Comparison of ENCODE assay signal across 10 cellular contexts in genomic region chr3:87996845-87997244, GRCh38.
A peak's percentile ranks its signal among the peaks of the same experiment; 100 is the strongest.
DNase-seq lines count a peak whose midpoint lies in the region; ATAC-seq and FAIRE-seq lines count a peak whose summit lies in the region.
"Had no signal": no experiment of that assay in that cellular context is flagged by ENCODE, and none has a peak within 500 bp of the region (broad histone marks: within the 10 kb centered on the region; RNA-seq: fewer than 3 reads in every experiment).

No MANE protein-coding gene starts in this region.

- H2AFZ ChIP-seq in Karpas-422 (ENCODE audit: low read length), result 0 out of 2 replicates have a peak overlapping the region, but pooled peaks have one; percentile 7

- H3K4me2 ChIP-seq in Karpas-422 (ENCODE audit: low read depth, low read length, poor library complexity, severe bottlenecking), result peak overlapping the region; percentile 49

- no peak for DNase-seq in GM18507 (ENCODE audit: extremely low spot score, insufficient read length, low read depth)
- DNase-seq in Karpas-422, result no peak
- DNase-seq in KG1 (lab: John Stamatoyannopoulos, UW), result no peak
- DNase-seq in NCI-H1417 treated with DMSO at 0.1 percent for 48 hours (lab: John Stamatoyannopoulos, UW), result no peak
- no peak for DNase-seq in urothelium cell line (ENCODE audit: low spot score)
- DNase-seq in NCI-H2227 (lab: John Stamatoyannopoulos, UW; ENCODE audit: unreplicated experiment), result no peak

- no peak overlapping the region for H3K27ac ChIP-seq in Karpas-422 (ENCODE audit: low read length)
- H3K27ac ChIP-seq: suprapubic skin had no signal

- ATAC-seq in GM21528 (IDR thresholded peaks at IDR 0.05; ENCODE audit: low FRiP score, unreplicated experiment), result peak; percentile 22
- ATAC-seq: HepG2 had no signal

- no peaks in the 10 kb centered on the region; the same call in 1 of the 2 replicates for H3K27me3 ChIP-seq in Karpas-422 (ENCODE audit: low read length)
- H3K27me3 ChIP-seq: suprapubic skin had no signal

- H4K20me1 ChIP-seq in Karpas-422 (ENCODE audit: insufficient read depth, low read depth, low read length), result no peaks in the 10 kb centered on the region

- no peaks in the 10 kb centered on the region for H3K9me3 ChIP-seq in Karpas-422 (ENCODE audit: low read length)
- H3K9me3 ChIP-seq: suprapubic skin had no signal

- no peaks in the 10 kb centered on the region for H3K9me2 ChIP-seq in Karpas-422 (replicated peaks; ENCODE audit: insufficient read depth, low read length)

- H3K79me2 ChIP-seq in Karpas-422 (ENCODE audit: low read length), result no peaks in the 10 kb centered on the region

- no peaks in the 10 kb centered on the region for H3K36me3 ChIP-seq in Karpas-422 (ENCODE audit: insufficient read depth, low read length)
- H3K36me3 ChIP-seq: suprapubic skin had no signal

- no peak overlapping the region for H3K9ac ChIP-seq in Karpas-422 (ENCODE audit: low read length)

- FAIRE-seq in GM18507 (lab: Jason Lieb, UNC), result peak; percentile 61
- peak; percentile 8 for FAIRE-seq in endometrium (lab: Jason Lieb, UNC)
- no peak for FAIRE-seq in urothelium cell line (lab: Jason Lieb, UNC)
- FAIRE-seq: HepG2 had no signal

- H3K4me1 ChIP-seq in Karpas-422 (ENCODE audit: low read length), result peaks cover 6% of the 10 kb centered on the region

- H3K4me3 ChIP-seq in Karpas-422 (ENCODE audit: low read length), result no peak overlapping the region
- H3K4me3 ChIP-seq: suprapubic skin had no signal
